Comparison of ENCODE assay signal across 27 cellular contexts in genomic region chr17:45117848-45118646, GRCh38.
"Had no signal": no experiment of that assay in that cellular context is flagged by ENCODE, and none has a peak within 500 bp of the region (broad histone marks: within the 10 kb centered on the region; RNA-seq: fewer than 3 reads in every experiment).

No MANE protein-coding gene starts in this region.

- H3K9me3 ChIP-seq: adrenal gland, body of pancreas, colonic mucosa had no signal

- FAIRE-seq: frontal cortex had no signal

- H3K27ac ChIP-seq: adrenal gland, body of pancreas, cardiac muscle cell, colonic mucosa had no signal

- H3K4me1 ChIP-seq: body of pancreas had no signal

- H3K36me3 ChIP-seq: cardiac muscle cell, colonic mucosa had no signal

- DNase-seq: activated CD4-positive, alpha-beta memory T cell treated with anti-CD3 and anti-CD28 coated beads for 36 hours; activated CD4-positive, alpha-beta T cell treated with anti-CD3 and anti-CD28 coated beads for 36 hours; activated CD4-positive, alpha-beta T cell treated with anti-CD3 and anti-CD28 coated beads, Interleukin-2, amount 10 ng/mL, durations not matched to agents 24 days and 14 days; activated CD4-positive, CD25-positive, alpha-beta regulatory T cell; activated CD4-positive, CD25-positive, alpha-beta regulatory T cell treated with anti-CD3 and anti-CD28 coated beads, Interleukin-2, amount 50 U/mL, for 72 hours; activated CD8-positive, alpha-beta memory T cell treated with anti-CD3 and anti-CD28 coated beads, Interleukin-2, amount 10 ng/mL, durations not matched to agents 7 days and 5 days; activated CD8-positive, alpha-beta memory T cell treated with anti-CD3 and anti-CD28 coated beads, Interleukin-2, amount 50 U/mL, for 4 hours; activated CD8-positive, alpha-beta T cell treated with anti-CD3 and anti-CD28 coated beads, Interleukin-2, amount 10 ng/mL, durations not matched to agents 7 days and 5 days; activated naive CD4-positive, alpha-beta T cell treated with anti-CD3 and anti-CD28 coated beads for 36 hours; activated naive CD8-positive, alpha-beta T cell treated with anti-CD3 and anti-CD28 coated beads for 36 hours; activated naive CD8-positive, alpha-beta T cell treated with anti-CD3 and anti-CD28 coated beads, Interleukin-2, amount 50 U/mL, for 24 hours; activated T-cell treated with anti-CD3 and anti-CD28 coated beads, Interleukin-2, amount 50 U/mL, for 1 hour; activated T-cell treated with anti-CD3 and anti-CD28 coated beads, Interleukin-2, amount 50 U/mL, for 48 hours; adrenal gland; amygdala; aorta; body of pancreas; central memory CD4-positive, alpha-beta T cell; cerebellar nuclear complex; colonic mucosa; effector memory CD4-positive, alpha-beta T cell; endodermal cell; foreskin fibroblast; T-helper 2 cell had no signal

- H3K27me3 ChIP-seq: adrenal gland, body of pancreas, cardiac muscle cell, colonic mucosa had no signal

- H3K4me3 ChIP-seq: adrenal gland, body of pancreas, cardiac muscle cell, colonic mucosa had no signal

- ATAC-seq: activated CD4-positive, alpha-beta T cell treated with anti-CD3 and anti-CD28 coated beads for 36 hours; activated CD8-positive, alpha-beta memory T cell treated with anti-CD3 and anti-CD28 coated beads, Interleukin-2, amount 10 ng/mL, durations not matched to agents 7 days and 5 days; activated CD8-positive, alpha-beta T cell treated with anti-CD3 and anti-CD28 coated beads, Interleukin-2, amount 10 ng/mL, durations not matched to agents 7 days and 5 days; activated naive CD8-positive, alpha-beta T cell treated with anti-CD3 and anti-CD28 coated beads, Interleukin-2, amount 50 U/mL, for 24 hours; body of pancreas; esophagus mucosa had no signal
